1 cellular context compared by ENCODE assay signal in the genomic region with DNA sequence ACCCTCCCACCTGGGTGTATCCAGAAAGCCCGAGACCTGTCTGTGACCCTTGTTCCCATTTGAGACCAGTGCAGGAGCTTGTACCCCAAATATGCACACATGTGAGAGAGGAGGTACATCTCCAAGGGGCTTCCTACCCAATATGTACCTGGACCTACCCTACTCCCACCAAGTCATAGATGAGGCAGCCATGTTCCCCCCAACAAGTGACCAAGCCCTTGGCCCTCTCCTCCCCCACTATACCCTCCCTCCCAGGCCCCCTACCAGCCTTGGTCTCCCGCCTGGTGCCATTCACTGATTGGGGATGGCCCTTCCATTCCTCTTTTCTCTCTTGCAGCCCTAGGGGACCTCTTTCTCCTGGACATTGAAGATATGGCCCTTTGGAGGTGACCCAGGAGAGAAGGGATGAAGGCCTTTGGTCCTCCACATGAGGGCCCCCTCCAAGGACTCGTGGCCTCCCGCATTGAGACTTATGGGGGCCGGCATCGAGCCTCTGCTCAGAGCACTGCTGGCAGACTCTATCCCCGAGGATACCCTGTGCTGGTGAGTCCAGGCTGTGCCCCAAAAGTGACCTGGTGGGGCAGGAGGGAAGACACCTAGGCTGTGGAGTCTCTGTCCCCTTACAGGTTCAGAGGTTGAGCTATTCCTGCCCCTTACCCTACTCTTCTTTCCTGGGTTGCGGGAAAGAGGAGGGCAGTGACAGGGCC.
TF ChIP-seq lines count a peak whose summit lies in the region.

No MANE protein-coding gene starts in this region.

TF ChIP-seq in IMR-90, 13 proteins besides CTCF, POLR2A, EP300 and RAD21:
- TF ChIP-seq MAZ (IDR thresholded peaks at IDR 0.05; ENCODE audit: borderline replicate concordance, low read depth, low read length) (no peak), RFX5 (IDR thresholded peaks at IDR 0.05; ENCODE audit: low read depth, low read length) (no peak), FOS (IDR thresholded peaks at IDR 0.05; ENCODE audit: low read depth, low read length) (no peak), CHD1 (IDR thresholded peaks at IDR 0.05; ENCODE audit: low read depth, low read length) (no peak), NFE2L2 (IDR thresholded peaks at IDR 0.05; ENCODE audit: low read depth, low read length) (no peak)
- TF ChIP-seq, protein P1, sequence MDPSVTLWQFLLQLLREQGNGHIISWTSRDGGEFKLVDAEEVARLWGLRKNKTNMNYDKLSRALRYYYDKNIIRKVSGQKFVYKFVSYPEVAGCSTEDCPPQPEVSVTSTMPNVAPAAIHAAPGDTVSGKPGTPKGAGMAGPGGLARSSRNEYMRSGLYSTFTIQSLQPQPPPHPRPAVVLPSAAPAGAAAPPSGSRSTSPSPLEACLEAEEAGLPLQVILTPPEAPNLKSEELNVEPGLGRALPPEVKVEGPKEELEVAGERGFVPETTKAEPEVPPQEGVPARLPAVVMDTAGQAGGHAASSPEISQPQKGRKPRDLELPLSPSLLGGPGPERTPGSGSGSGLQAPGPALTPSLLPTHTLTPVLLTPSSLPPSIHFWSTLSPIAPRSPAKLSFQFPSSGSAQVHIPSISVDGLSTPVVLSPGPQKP (IDR thresholded peaks at IDR 0.05; ENCODE audit: borderline replicate concordance, low read depth, low read length), result no peak
TF ChIP-seq in IMR-90: peak in this region for 0.
